11 cellular contexts compared by ENCODE assay signal in genomic region chr2:240732184-240732583, GRCh38. TPM values are rescaled to one million over a fixed set of nuclear protein-coding genes. Genes with fewer than 3 reads are reported as not detected.
"Had no signal": no experiment of that assay in that cellular context is flagged by ENCODE, and none has a peak within 500 bp of the region (broad histone marks: within the 10 kb centered on the region; RNA-seq: fewer than 3 reads in every experiment).

No MANE protein-coding gene starts in this region.

- H3K27ac Mint-ChIP-seq: HFFc6 had no signal

- ATAC-seq: GM23338, HCT116 had no signal

- H3K4me1 Mint-ChIP-seq: GM23338, H9 had no signal

- H3K4me1 ChIP-seq: HAP-1 had no signal

- H3K4me3 ChIP-seq: GM23248, GM23338, HAP-1 had no signal

- H3K27ac ChIP-seq: GM23248 had no signal

- H3K9me3 Mint-ChIP-seq: GM23338, H9, HFFc6 had no signal

- H3K4me3 Mint-ChIP-seq: GM23338, H9, HFFc6 had no signal

- DNase-seq: GM23248, GOT3, H7, H9, HCEC 1CT, HFFc6 had no signal

- H3K9me3 ChIP-seq: HAP-1 had no signal

RNA-seq across cellular contexts. Expression of gene AQP12A, which starts 40.5 kb away (rescaled TPM):
- total RNA-seq: GM23248, GM23338, H1, H4, H7, H9, HFFc6 had no signal

RNA-seq across cellular contexts. Expression of gene AQP12B, which starts 49.5 kb away (rescaled TPM):
- total RNA-seq: GM23248, GM23338, H1, H4, H7, H9, HFFc6 had no signal
